Comparison of ENCODE assay signal across 23 cellular contexts in the genomic region with DNA sequence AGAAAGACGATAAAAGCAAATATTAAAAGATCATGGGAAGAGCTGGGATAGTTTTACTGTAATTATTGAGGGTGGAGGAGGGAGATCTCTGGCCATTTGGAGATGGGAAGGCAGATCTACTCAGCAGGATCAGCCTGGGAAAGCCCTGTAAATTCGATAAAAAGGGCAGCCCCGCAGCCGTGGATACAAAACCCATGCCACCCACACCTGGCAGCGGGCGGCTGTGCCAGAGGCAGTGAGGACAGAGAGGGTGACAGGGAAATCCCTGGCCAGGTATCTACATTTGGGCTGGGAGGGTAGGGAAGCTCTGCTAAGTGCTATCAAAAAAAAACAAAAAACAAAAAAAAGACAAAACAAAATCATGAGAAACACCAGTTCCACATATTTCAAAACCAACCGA.
"Had no signal": no experiment of that assay in that cellular context is flagged by ENCODE, and none has a peak within 500 bp of the region (broad histone marks: within the 10 kb centered on the region; RNA-seq: fewer than 3 reads in every experiment).

No MANE protein-coding gene starts in this region.

- DNase-seq: dermis blood vessel endothelial cell; effector CD4-positive, alpha-beta T cell; effector memory CD4-positive, alpha-beta T cell; foreskin keratinocyte; heart left ventricle; hypothalamus; immature natural killer cell; left cardiac atrium; left ventricle myocardium superior; mammary epithelial cell; mucosa of descending colon had no signal

- H3K27ac ChIP-seq: coronary artery, dorsolateral prefrontal cortex, esophagus muscularis mucosa, foreskin keratinocyte, gastroesophageal sphincter, heart left ventricle, hepatocyte, left lung had no signal

- H3K4me1 Mint-ChIP-seq: immature natural killer cell, memory B cell, mesothelial cell of epicardium had no signal

- H3K4me1 ChIP-seq: esophagus muscularis mucosa, foreskin keratinocyte, gastroesophageal sphincter, heart left ventricle, left lung had no signal

- H3K4me3 ChIP-seq: coronary artery, dorsolateral prefrontal cortex, esophagus muscularis mucosa, gastroesophageal sphincter, heart left ventricle, hepatocyte, left lung, lung, mucosa of descending colon had no signal

- H3K4me3 Mint-ChIP-seq: immature natural killer cell, memory B cell, mesothelial cell of epicardium had no signal

- H3K27me3 ChIP-seq: foreskin keratinocyte, gastroesophageal sphincter, hepatocyte, left lung had no signal

- H3K4me2 ChIP-seq: hepatocyte had no signal

- H3K9me3 Mint-ChIP-seq: mesothelial cell of epicardium had no signal

- H3K27ac Mint-ChIP-seq: immature natural killer cell, memory B cell, mesothelial cell of epicardium had no signal

- H3K36me3 Mint-ChIP-seq: immature natural killer cell, memory B cell, mesothelial cell of epicardium had no signal

- H3K79me2 ChIP-seq: hepatocyte had no signal

- FAIRE-seq: colon, endothelial cell of umbilical vein, frontal cortex had no signal

- H3K9me3 ChIP-seq: esophagus muscularis mucosa, gastroesophageal sphincter, heart left ventricle had no signal

- H3K27me3 Mint-ChIP-seq: memory B cell had no signal

- H3K36me3 ChIP-seq: esophagus muscularis mucosa, gastroesophageal sphincter, heart left ventricle, left lung had no signal
